8 cellular contexts compared by ENCODE assay signal in genomic region chr5:72816297-72817075, GRCh38. TPM values are rescaled to one million over a fixed set of nuclear protein-coding genes. Genes with fewer than 3 reads are reported as not detected.
DNase-seq lines count a peak whose midpoint lies in the region; ATAC-seq, FAIRE-seq and TF ChIP-seq lines count a peak whose summit lies in the region.

Gene TNPO1 (plus strand): TSS chr5:72816661. CDS start chr5:72816738, 77 bp downstream.

- ATAC-seq in activated naive CD8-positive, alpha-beta T cell treated with anti-CD3 and anti-CD28 coated beads, Interleukin-2, amount 50 U/mL, for 24 hours = peak; percentile 89
- ATAC-seq in Right ventricle myocardium superior (ENCODE audit: poor library complexity) (peak; percentile 96), pancreas (peak; percentile 87 to 96 (median 91))

- peaks cover 26% of the 10 kb centered on the region for H3K4me1 Mint-ChIP-seq in HFFc6 (ENCODE audit: low read depth)
- H3K4me1 Mint-ChIP-seq in activated naive CD8-positive, alpha-beta T cell treated with anti-CD3 and anti-CD28 coated beads, Interleukin-2, amount 50 U/mL, for 24 hours = peaks cover 21% of the 10 kb centered on the region

- H3K27ac Mint-ChIP-seq in HFFc6 = peak within 1 kb of the TSS; percentile 98
- peak within 1 kb of the TSS; percentile 88 for H3K27ac Mint-ChIP-seq in activated naive CD8-positive, alpha-beta T cell treated with anti-CD3 and anti-CD28 coated beads, Interleukin-2, amount 50 U/mL, for 24 hours

- intact Hi-C loops in Right ventricle myocardium superior (cut with DNase I) (loop anchor here (5.0 kb wide), 1 partner anchor 204 kb away; no protein-coding TSS in a partner anchor), pancreas (cut with DNase I) (no loop called here), thyroid gland (cut with DNase I) (loop anchor here (10.0 kb wide), 2 partner anchors 212 to 452 kb away; no protein-coding TSS in a partner anchor)

- CTCF ChIA-PET in GM10248 (lab: Yijun Ruan, JAX) = interaction anchor here (1.1 to 5.3 kb wide), 10 partner anchors 13 to 508 kb away, joined by 3 to 66 read pairs (median 12); no protein-coding TSS in a partner anchor

- H3K36me3 ChIP-seq in pancreas (no peaks in the 10 kb centered on the region), thyroid gland (no peaks in the 10 kb centered on the region)

- no peak for FAIRE-seq in pancreas (lab: Jason Lieb, UNC)

- no peaks in the 10 kb centered on the region for H3K9me3 ChIP-seq in pancreas
- no peaks in the 10 kb centered on the region for H3K9me3 ChIP-seq in thyroid gland

- POLR2A ChIA-PET in GM10248 (lab: Yijun Ruan, JAX) = interaction anchor here (1.0 kb wide), 1 partner anchor 351 kb away, joined by 3 read pairs; no protein-coding TSS in a partner anchor

- H3K4me1 ChIP-seq in pancreas = peaks cover 5 to 25% (median 5%) of the 10 kb centered on the region in 3 donors
- peaks cover 19 to 31% of the 10 kb centered on the region in 2 donors for H3K4me1 ChIP-seq in thyroid gland

- H3K27ac ChIP-seq in pancreas = peak within 1 kb of the TSS; percentile 95 to 98 (median 96)
- peak within 1 kb of the TSS; percentile 98 to 99 (median 98) for H3K27ac ChIP-seq in thyroid gland

- H3K27me3 Mint-ChIP-seq in HFFc6 (ENCODE audit: insufficient read depth) = peaks cover 5% of the 10 kb centered on the region
- peaks cover 18% of the 10 kb centered on the region for H3K27me3 Mint-ChIP-seq in activated naive CD8-positive, alpha-beta T cell treated with anti-CD3 and anti-CD28 coated beads, Interleukin-2, amount 50 U/mL, for 24 hours

- 0% methylated on average over 88 to 93 of the region's 93 CpGs for WGBS in pancreas, 2 donors
- 0 to 3% methylated on average over 5 to 7 of the region's 93 CpGs for WGBS in thyroid gland, 2 donors

- H3K4me3 ChIP-seq in NB4 (ENCODE audit: low read depth, low read length) (peak within 1 kb of the TSS; percentile 70), pancreas (peak within 1 kb of the TSS; percentile 70 to 88 (median 84)), thyroid gland (replicated peaks in 1 of 3) (peak within 1 kb of the TSS; percentile 64 to 70 (median 68))

- peak; percentile 91 for TF ChIP-seq POLR2A in NB4 (IDR thresholded peaks at IDR 0.05; ENCODE audit: extremely low read depth, insufficient read length)
- peak; percentile 51 to 99 for TF ChIP-seq POLR2A in thyroid gland (IDR thresholded peaks at IDR 0.05)

- H3K9me3 Mint-ChIP-seq in HFFc6 = no peaks in the 10 kb centered on the region
- no peaks in the 10 kb centered on the region for H3K9me3 Mint-ChIP-seq in activated naive CD8-positive, alpha-beta T cell treated with anti-CD3 and anti-CD28 coated beads, Interleukin-2, amount 50 U/mL, for 24 hours

- H3K36me3 Mint-ChIP-seq in HFFc6 (ENCODE audit: low read depth) = peaks cover 5% of the 10 kb centered on the region; the same call in 1 of the 2 replicates
- no peaks in the 10 kb centered on the region for H3K36me3 Mint-ChIP-seq in activated naive CD8-positive, alpha-beta T cell treated with anti-CD3 and anti-CD28 coated beads, Interleukin-2, amount 50 U/mL, for 24 hours (ENCODE audit: low read depth)

- no peak for TF ChIP-seq CTCF in GM10248 (IDR thresholded peaks at IDR 0.05; ENCODE audit: control extremely low read depth, extremely low read depth, low read depth, missing control alignments)
- no peak; the same call in 1 of the 2 replicates for TF ChIP-seq CTCF in HFFc6 (IDR thresholded peaks at IDR 0.05)
- TF ChIP-seq CTCF in NB4 (IDR thresholded peaks at IDR 0.05; ENCODE audit: low read depth, low read length) = no peak
- no peak for TF ChIP-seq CTCF in pancreas (IDR thresholded peaks at IDR 0.05)
- TF ChIP-seq CTCF in thyroid gland (IDR thresholded peaks at IDR 0.05) = no peak

- peak within 1 kb of the TSS; percentile 100 for H3K4me3 Mint-ChIP-seq in HFFc6
- H3K4me3 Mint-ChIP-seq in activated naive CD8-positive, alpha-beta T cell treated with anti-CD3 and anti-CD28 coated beads, Interleukin-2, amount 50 U/mL, for 24 hours = peak within 1 kb of the TSS; percentile 93

- peak; percentile 92 for DNase-seq in GM10248 (ENCODE audit: extremely low spot score)
- DNase-seq in HFFc6 = peak; percentile 91
- peak; percentile 91 for DNase-seq in NB4 (ENCODE audit: low read depth)
- DNase-seq in SW480 (ENCODE audit: low spot score) = peak; percentile 90
- DNase-seq in activated naive CD8-positive, alpha-beta T cell treated with anti-CD3 and anti-CD28 coated beads, Interleukin-2, amount 50 U/mL, for 24 hours = peak; percentile 85
- DNase-seq in Right ventricle myocardium superior = peak; percentile 97
- DNase-seq in pancreas = peak; percentile 92 to 98 (median 96)
- peak; percentile 97 for DNase-seq in thyroid gland

- no peaks in the 10 kb centered on the region for H3K27me3 ChIP-seq in pancreas
- H3K27me3 ChIP-seq in thyroid gland = no peaks in the 10 kb centered on the region

RNA-seq across cellular contexts. Expression of gene TNPO1, which starts in this region (rescaled TPM):
- 100 to 1,000 TPM; 149 to 194 (median 182) TPM for total RNA-seq in HFFc6 (2021; fragmentation: NEBNext Ultra II Directional; extraction: Animal tissue kit (Norgen Biotek cat#: 25700))
- 61.2 TPM for total RNA-seq in Right ventricle myocardium superior
- total RNA-seq in pancreas = 10 to 100 TPM; 37.9 to 58.9 (median 48.2) TPM
- 10 to 100 TPM in 1 of 2 donors, 1 to 10 TPM in 1; 5.5 to 11.2 TPM for polyA plus RNA-seq in pancreas
- 100 to 1,000 TPM; 122 to 319 (median 206) TPM for total RNA-seq in thyroid gland

Comparison
In these comparisons a context has a peak if more than half of its experiments do, and no peak if none do; other contexts are left out.
1. Peak in every context shown above with its lines: DNase-seq, ATAC-seq, H3K4me3 ChIP-seq and H3K27ac ChIP-seq.
2. intact Hi-C loops: an anchor here in Right ventricle myocardium superior (5.0 kb wide) and thyroid gland (10.0 kb wide); none called in pancreas.